In the genomic region with DNA sequence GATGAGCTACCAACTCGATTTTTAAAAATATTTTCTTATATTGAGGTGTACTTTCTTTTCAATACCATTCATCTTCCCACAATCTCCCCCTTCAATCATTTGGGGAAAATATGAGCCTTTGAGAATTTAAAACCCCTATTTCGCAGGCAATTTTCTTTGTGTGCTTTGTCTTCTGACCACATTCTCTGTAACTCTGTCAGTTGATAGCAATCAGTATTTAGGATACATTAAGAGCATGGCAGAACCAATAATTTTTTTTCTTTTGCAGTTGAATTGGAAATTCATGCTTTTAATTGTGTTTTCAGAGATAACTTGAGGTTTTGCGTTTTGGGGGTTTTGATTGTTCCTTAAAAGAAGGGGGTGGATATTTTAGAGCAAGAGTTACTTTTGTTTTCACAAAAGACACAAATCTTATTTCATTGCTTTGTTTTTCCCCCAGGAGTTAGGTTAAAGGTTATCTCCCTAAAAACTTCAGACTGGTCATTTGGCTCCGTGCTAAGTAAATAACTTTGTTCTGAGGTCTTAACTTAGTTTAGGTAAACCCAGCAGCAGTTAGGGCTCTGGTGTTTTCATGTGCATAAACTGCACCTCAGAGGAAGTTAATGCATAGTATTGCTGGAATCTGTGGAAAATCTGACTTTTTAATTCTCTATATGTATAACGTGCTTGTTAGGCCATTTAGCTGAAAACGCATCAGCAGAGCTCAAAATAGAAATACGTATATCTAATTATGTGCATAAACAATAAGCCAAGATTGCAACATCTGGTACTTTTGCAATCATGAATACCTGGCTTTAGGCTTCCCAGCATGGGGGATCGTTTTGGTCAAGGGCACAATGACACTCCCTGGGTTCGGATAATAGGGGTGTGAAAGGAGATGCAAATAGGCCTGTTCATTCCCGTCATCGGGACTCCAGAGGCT, we compare ENCODE assay signal across 1 cellular context.
TF ChIP-seq lines count a peak whose summit lies in the region.

No MANE protein-coding gene starts in this region.

TF ChIP-seq in H1, 55 proteins besides CTCF, POLR2A, EP300 and RAD21:
- no peak for TF ChIP-seq KDM1A (IDR thresholded peaks at IDR 0.05; ENCODE audit: borderline replicate concordance, low read length)
- no peak for TF ChIP-seq RXRA (IDR thresholded peaks at IDR 0.05; ENCODE audit: insufficient read depth, low read depth, low read length)
- no peak for TF ChIP-seq HDAC6 (IDR thresholded peaks at IDR 0.05; ENCODE audit: low read depth, low read length)
- TF ChIP-seq HDAC2 (IDR thresholded peaks at IDR 0.05; ENCODE audit: borderline replicate concordance in 1 of 2, low read depth in 2 of 2, low read length in 2 of 2): peak in 1 of 2 experiments; percentile 30; a peak in 1 of 4 replicates
- TF ChIP-seq TAF1 (IDR thresholded peaks at IDR 0.05; ENCODE audit: low read depth, low read length): no peak
- TF ChIP-seq RFX5 (IDR thresholded peaks at IDR 0.05; ENCODE audit: borderline replicate concordance, low read depth, low read length): no peak
- TF ChIP-seq SAP30 (IDR thresholded peaks at IDR 0.05; ENCODE audit: insufficient read depth, insufficient replicate concordance, low read length): no peak
- no peak for TF ChIP-seq CBX8 (IDR thresholded peaks at IDR 0.05; ENCODE audit: borderline replicate concordance, low read depth, low read length)
- peak; percentile 74; the same call in 1 of the 2 replicates for TF ChIP-seq TCF12 (IDR thresholded peaks at IDR 0.05; ENCODE audit: low read depth, low read length)
- peak; percentile 94 for TF ChIP-seq NANOG (IDR thresholded peaks at IDR 0.05; ENCODE audit: insufficient read depth, low read depth, low read length, poor library complexity, severe bottlenecking)
- no peak for TF ChIP-seq ASH2L (IDR thresholded peaks at IDR 0.05; ENCODE audit: low read length)
- TF ChIP-seq SIRT6 (IDR thresholded peaks at IDR 0.05; ENCODE audit: low read length): no peak
- TF ChIP-seq SP2 (IDR thresholded peaks at IDR 0.05; ENCODE audit: low read length): no peak
- no peak for TF ChIP-seq SIN3A (conservative IDR thresholded peaks at IDR 0.05 in 1 of 2, IDR thresholded peaks at IDR 0.05 in 1 of 2; ENCODE audit: low read depth in 1 of 2, low read length in 2 of 2)
- TF ChIP-seq USF2 (IDR thresholded peaks at IDR 0.05; ENCODE audit: low read length): no peak
- TF ChIP-seq RNF2 (IDR thresholded peaks at IDR 0.05; ENCODE audit: borderline replicate concordance, low read depth, low read length, missing control alignments, poor library complexity, severe bottlenecking): no peak
- TF ChIP-seq FOSL1 (IDR thresholded peaks at IDR 0.05; ENCODE audit: insufficient read depth, low read depth, low read length): no peak
- TF ChIP-seq MAFK (IDR thresholded peaks at IDR 0.05; ENCODE audit: low read depth, low read length): no peak
- TF ChIP-seq, protein P1, sequence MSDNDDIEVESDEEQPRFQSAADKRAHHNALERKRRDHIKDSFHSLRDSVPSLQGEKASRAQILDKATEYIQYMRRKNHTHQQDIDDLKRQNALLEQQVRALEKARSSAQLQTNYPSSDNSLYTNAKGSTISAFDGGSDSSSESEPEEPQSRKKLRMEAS (IDR thresholded peaks at IDR 0.05): no peak
- TF ChIP-seq TBP (IDR thresholded peaks at IDR 0.05; ENCODE audit: low read depth, low read length): no peak
- TF ChIP-seq KDM4A (IDR thresholded peaks at IDR 0.05; ENCODE audit: low read depth, low read length, severe bottlenecking): no peak
- no peak for TF ChIP-seq EZH2 (IDR thresholded peaks at IDR 0.05; ENCODE audit: low read depth, low read length, severe bottlenecking)
- TF ChIP-seq CBX5 (IDR thresholded peaks at IDR 0.05; ENCODE audit: low read depth, low read length): no peak
- TF ChIP-seq BCL11A (IDR thresholded peaks at IDR 0.05; ENCODE audit: low read depth in 2 of 2, low read length in 2 of 2): no peak
- no peak for TF ChIP-seq TAF7 (optimal IDR thresholded peaks at IDR 0.05; ENCODE audit: borderline replicate concordance, low read depth, low read length)
- TF ChIP-seq KDM5A (IDR thresholded peaks at IDR 0.05; ENCODE audit: low read length): no peak
- TF ChIP-seq GTF2F1 (IDR thresholded peaks at IDR 0.05; ENCODE audit: borderline replicate concordance, low read depth, low read length): no peak
- peak; percentile 88 for TF ChIP-seq POU5F1 (IDR thresholded peaks at IDR 0.05; ENCODE audit: low read depth, low read length)
- TF ChIP-seq JUN (IDR thresholded peaks at IDR 0.05; ENCODE audit: low read depth, low read length): no peak
- TF ChIP-seq YY1 (IDR thresholded peaks at IDR 0.05; ENCODE audit: low read depth, low read length): no peak
- TF ChIP-seq POLR2AphosphoS5 (IDR thresholded peaks at IDR 0.05; ENCODE audit: low read depth, low read length): no peak
- TF ChIP-seq, protein P2, sequence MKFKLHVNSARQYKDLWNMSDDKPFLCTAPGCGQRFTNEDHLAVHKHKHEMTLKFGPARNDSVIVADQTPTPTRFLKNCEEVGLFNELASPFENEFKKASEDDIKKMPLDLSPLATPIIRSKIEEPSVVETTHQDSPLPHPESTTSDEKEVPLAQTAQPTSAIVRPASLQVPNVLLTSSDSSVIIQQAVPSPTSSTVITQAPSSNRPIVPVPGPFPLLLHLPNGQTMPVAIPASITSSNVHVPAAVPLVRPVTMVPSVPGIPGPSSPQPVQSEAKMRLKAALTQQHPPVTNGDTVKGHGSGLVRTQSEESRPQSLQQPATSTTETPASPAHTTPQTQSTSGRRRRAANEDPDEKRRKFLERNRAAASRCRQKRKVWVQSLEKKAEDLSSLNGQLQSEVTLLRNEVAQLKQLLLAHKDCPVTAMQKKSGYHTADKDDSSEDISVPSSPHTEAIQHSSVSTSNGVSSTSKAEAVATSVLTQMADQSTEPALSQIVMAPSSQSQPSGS (IDR thresholded peaks at IDR 0.05; ENCODE audit: low read length): no peak
- TF ChIP-seq CHD7 (IDR thresholded peaks at IDR 0.05; ENCODE audit: insufficient replicate concordance, low read length): peak; percentile 87
- TF ChIP-seq CREB1 (IDR thresholded peaks at IDR 0.05): no peak
- no peak for TF ChIP-seq JUND (IDR thresholded peaks at IDR 0.05; ENCODE audit: low read length)
- peak; percentile 34; the same call in 1 of the 2 replicates for TF ChIP-seq SP1 (IDR thresholded peaks at IDR 0.05; ENCODE audit: low read depth, low read length)
- peak; percentile 96 for TF ChIP-seq CEBPB (IDR thresholded peaks at IDR 0.05; ENCODE audit: low read depth, low read length)
- TF ChIP-seq GABPA (IDR thresholded peaks at IDR 0.05; ENCODE audit: borderline replicate concordance, insufficient read depth, low read length): no peak
- TF ChIP-seq SIX5 (IDR thresholded peaks at IDR 0.05; ENCODE audit: low read depth, low read length): no peak
- no peak for TF ChIP-seq SP4 (IDR thresholded peaks at IDR 0.05; ENCODE audit: low read length)
